Comparison of ENCODE assay signal across 7 cellular contexts in the genomic region with DNA sequence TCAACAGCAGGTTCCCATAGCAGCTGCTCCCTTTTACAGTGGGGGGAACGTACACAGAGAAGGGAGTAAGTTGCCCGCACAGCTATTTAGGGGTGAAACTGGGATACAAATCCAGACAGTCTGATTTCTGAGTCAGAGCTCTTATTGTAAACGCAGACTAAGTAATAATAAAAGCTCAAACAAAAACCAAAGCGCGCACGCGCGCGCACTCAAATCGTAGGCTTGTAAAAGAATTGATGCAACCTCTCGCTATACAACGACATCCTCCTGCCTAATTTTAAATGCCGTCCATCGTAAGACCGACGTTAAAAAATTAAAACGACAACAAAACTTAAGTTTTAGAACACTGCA. TPM values are rescaled to one million over a fixed set of nuclear protein-coding genes. Genes with fewer than 3 reads are reported as not detected.
DNase-seq lines count a peak whose midpoint lies in the region; ATAC-seq and TF ChIP-seq lines count a peak whose summit lies in the region.

No MANE protein-coding gene starts in this region.

- TF ChIP-seq CTCF in astrocyte of the spinal cord (IDR thresholded peaks at IDR 0.05; ENCODE audit: low read depth, low read length) (no peak), spleen (IDR thresholded peaks at IDR 0.05 in 8 of 11, conservative IDR thresholded peaks at IDR 0.05 in 3 of 11) (no peak)

- ATAC-seq in GM21447 (IDR thresholded peaks at IDR 0.05; ENCODE audit: unreplicated experiment) = peak; percentile 4
- no peak for ATAC-seq in GM18505 (IDR thresholded peaks at IDR 0.05; ENCODE audit: unreplicated experiment)

- H3K27ac ChIP-seq in spleen = peak overlapping the region in 7 of 8 donors; percentile 79 to 88 (median 87)

- H3K27ac Mint-ChIP-seq in immature natural killer cell = peak overlapping the region in 1 of 6 donors; percentile 42

- peaks cover 0 to 4% (median 0%) of the 10 kb centered on the region in 3 donors for H3K36me3 Mint-ChIP-seq in immature natural killer cell

- H3K27me3 Mint-ChIP-seq in immature natural killer cell (ENCODE audit: low read depth in 3 of 3) = peaks cover 3 to 23% (median 11%) of the 10 kb centered on the region in 3 donors

- DNase-seq in NT2/D1 (ENCODE audit: low read depth, low spot score) (no peak), astrocyte of the spinal cord (ENCODE audit: low read depth, low spot score) (peak; percentile 95), immature natural killer cell (no peak), spleen (no peak), epidermal melanocyte (ENCODE audit: insufficient read length, low spot score) (no peak)

- peaks cover 0 to 7% (median 0%) of the 10 kb centered on the region in 6 donors for H3K9me3 Mint-ChIP-seq in immature natural killer cell

- intact Hi-C loops in spleen (cut with DNase I; ENCODE audit: low total_unique reads) = no loop called here

- H3K4me1 ChIP-seq in NT2/D1 (ENCODE audit: insufficient read depth, insufficient read length) (no peaks in the 10 kb centered on the region), spleen (peaks cover 3 to 61% (median 37%) of the 10 kb centered on the region in 6 donors)

- WGBS in spleen, 5 donors = 12 to 20% (median 13%) methylated on average over 17 of the region's 17 CpGs

- H3K27me3 ChIP-seq in NT2/D1 (ENCODE audit: insufficient read depth, insufficient read length) (peaks cover 16% of the 10 kb centered on the region), spleen (replicated peaks in 1 of 7) (peaks cover 0 to 39% (median 5%) of the 10 kb centered on the region in 7 donors)

- in situ Hi-C loops in astrocyte of the spinal cord (cut with HindIII; ENCODE audit: low sequenced_read_pairs) = no loop called here

- peak overlapping the region; percentile 79 to 94 (median 85) for H3K4me3 Mint-ChIP-seq in immature natural killer cell

- H3K36me3 ChIP-seq in NT2/D1 (ENCODE audit: insufficient read depth, insufficient read length, low read length) = peaks cover 21% of the 10 kb centered on the region
- peaks cover 0 to 8% (median 0%) of the 10 kb centered on the region in 6 donors for H3K36me3 ChIP-seq in spleen

- H3K9ac ChIP-seq in NT2/D1 (ENCODE audit: insufficient read length, low read depth) = peak overlapping the region; percentile 24

- peaks cover 14 to 19% of the 10 kb centered on the region in 2 donors for H3K4me1 Mint-ChIP-seq in immature natural killer cell

- H3K9me3 ChIP-seq in NT2/D1 (ENCODE audit: insufficient read depth, low read length) = no peaks in the 10 kb centered on the region
- H3K9me3 ChIP-seq in spleen = no peaks in the 10 kb centered on the region

- no peak overlapping the region for H3K4me3 ChIP-seq in NT2/D1 (ENCODE audit: insufficient read length, low read depth)
- H3K4me3 ChIP-seq in astrocyte of the spinal cord (ENCODE audit: low read depth, low read length) = peak overlapping the region; percentile 78
- peak overlapping the region; percentile 55 to 76 (median 64) for H3K4me3 ChIP-seq in spleen

- TF ChIP-seq POLR2A in spleen (IDR thresholded peaks at IDR 0.05) = no peak
- no peak for TF ChIP-seq POLR2A in GM18505 (IDR thresholded peaks at IDR 0.05; ENCODE audit: borderline replicate concordance, extremely low read depth, insufficient read depth, insufficient read length)

RNA-seq across cellular contexts. Expression of a gene that starts 0.7 kb away (rescaled TPM):
- polyA plus RNA-seq in immature natural killer cell (not detected), spleen (1 to 10 TPM; 1.3 to 2.6 (median 2.2) TPM)
- total RNA-seq in spleen = 10 to 100 TPM in 4 of 7 donors, 1 to 10 TPM in 3; 4.6 to 23.4 (median 10.4) TPM
